In genomic region chr19:37907735-37908066, GRCh38 we compare ENCODE assay signal across 8 cellular contexts. TPM values are rescaled to one million over a fixed set of nuclear protein-coding genes. Genes with fewer than 3 reads are reported as not detected.
DNase-seq lines count a peak whose midpoint lies in the region; ATAC-seq and TF ChIP-seq lines count a peak whose summit lies in the region.

No MANE protein-coding gene starts in this region.

- H3K36me3 ChIP-seq in hepatocyte (replicated peaks; ENCODE audit: insufficient read depth, low read depth) = no peaks in the 10 kb centered on the region

- H3K36me3 Mint-ChIP-seq in T-cell = no peaks in the 10 kb centered on the region
- no peaks in the 10 kb centered on the region for H3K36me3 Mint-ChIP-seq in stimulated activated effector memory CD8-positive, alpha-beta T cell treated with anti-CD3 and anti-CD28 coated beads, Interleukin-12 subunit alpha, Interleukin-12 subunit beta, amount 100 ng/mL, for 72 hours

- H3K4me3 Mint-ChIP-seq in T-cell = peak overlapping the region; percentile 77 to 92 (median 91)
- peak overlapping the region; percentile 86 for H3K4me3 Mint-ChIP-seq in stimulated activated effector memory CD8-positive, alpha-beta T cell treated with anti-CD3 and anti-CD28 coated beads, Interleukin-12 subunit alpha, Interleukin-12 subunit beta, amount 100 ng/mL, for 72 hours

- DNase-seq in DMS 273 (lab: John Stamatoyannopoulos, UW; ENCODE audit: unreplicated experiment) = peak; percentile 40
- DNase-seq in DMS 273 treated with DMSO at 0.1 percent for 48 hours (lab: John Stamatoyannopoulos, UW) = no peak
- DNase-seq in T-cell = no peak
- no peak for DNase-seq in hepatocyte (ENCODE audit: low spot score)
- DNase-seq in stimulated activated effector memory CD8-positive, alpha-beta T cell treated with anti-CD3 and anti-CD28 coated beads, Interleukin-12 subunit alpha, Interleukin-12 subunit beta, amount 100 ng/mL, for 72 hours (ENCODE audit: low spot score in 2 of 2) = no peak
- DNase-seq in NCI-H187 (lab: John Stamatoyannopoulos, UW) = no peak
- no peak for DNase-seq in NCI-H1105 treated with DMSO at 0.1 percent for 48 hours (lab: John Stamatoyannopoulos, UW)

- H3K79me2 ChIP-seq in hepatocyte = peaks cover 52% of the 10 kb centered on the region

- POLR2A ChIA-PET in T-cell (lab: Charles Lee) = interaction anchor here in 1 of 2 donors (1.3 kb wide), 1 partner anchor 537 kb away, joined by 3 read pairs; the partner anchor contains the start of gene ZNF527

- H2AFZ ChIP-seq in hepatocyte = peak overlapping the region; percentile 55

- H4K20me1 ChIP-seq in hepatocyte (ENCODE audit: insufficient read depth, poor library complexity, severe bottlenecking) = no peaks in the 10 kb centered on the region

- TF ChIP-seq CTCF in hepatocyte (IDR thresholded peaks at IDR 0.05; ENCODE audit: poor library complexity) = no peak

- H3K4me2 ChIP-seq in hepatocyte = peak overlapping the region; percentile 93

- no peaks in the 10 kb centered on the region for H3K4me1 ChIP-seq in hepatocyte (ENCODE audit: insufficient read depth)

- peaks cover 38 to 43% (median 38%) of the 10 kb centered on the region in 3 donors for H3K4me1 Mint-ChIP-seq in T-cell
- H3K4me1 Mint-ChIP-seq in stimulated activated effector memory CD8-positive, alpha-beta T cell treated with anti-CD3 and anti-CD28 coated beads, Interleukin-12 subunit alpha, Interleukin-12 subunit beta, amount 100 ng/mL, for 72 hours = peaks cover 23% of the 10 kb centered on the region

- WGBS in hepatocyte (ENCODE audit: low lambda C conversion rate, missing lambda C conversion rate) = 11% methylated on average over 8 of the region's 8 CpGs

- no peaks in the 10 kb centered on the region for H3K27me3 Mint-ChIP-seq in T-cell

- H3K27ac Mint-ChIP-seq in T-cell = no peak overlapping the region
- H3K27ac Mint-ChIP-seq in stimulated activated effector memory CD8-positive, alpha-beta T cell treated with anti-CD3 and anti-CD28 coated beads, Interleukin-12 subunit alpha, Interleukin-12 subunit beta, amount 100 ng/mL, for 72 hours = no peak overlapping the region

- peak overlapping the region; percentile 61 for H3K27ac ChIP-seq in hepatocyte

- H3K9me3 ChIP-seq in hepatocyte (ENCODE audit: low read depth) = no peaks in the 10 kb centered on the region

- H3K9me2 ChIP-seq in hepatocyte (replicated peaks; ENCODE audit: insufficient read depth) = no peaks in the 10 kb centered on the region

- peak overlapping the region; percentile 71 for H3K4me3 ChIP-seq in hepatocyte

- CTCF ChIA-PET in T-cell (lab: Charles Lee) = interaction anchor here in 1 of 2 donors (0.8 to 1.4 kb wide), 2 partner anchors 129 to 428 kb away, joined by 4 read pairs; partner anchors contain the start of genes CATSPERG and ZNF573

- H3K27me3 ChIP-seq in hepatocyte = no peaks in the 10 kb centered on the region

- ATAC-seq in T-cell (replicated peaks in 1 of 4) = no peak
- ATAC-seq in stimulated activated effector memory CD8-positive, alpha-beta T cell treated with anti-CD3 and anti-CD28 coated beads, Interleukin-12 subunit alpha, Interleukin-12 subunit beta, amount 100 ng/mL, for 72 hours = no peak
- ATAC-seq in GM21367 (IDR thresholded peaks at IDR 0.05; ENCODE audit: unreplicated experiment) = no peak

- no peaks in the 10 kb centered on the region for H3K9me3 Mint-ChIP-seq in T-cell
- no peaks in the 10 kb centered on the region for H3K9me3 Mint-ChIP-seq in stimulated activated effector memory CD8-positive, alpha-beta T cell treated with anti-CD3 and anti-CD28 coated beads, Interleukin-12 subunit alpha, Interleukin-12 subunit beta, amount 100 ng/mL, for 72 hours

RNA-seq across cellular contexts. Expression of gene SIPA1L3, which starts 0.7 kb away (rescaled TPM):
- total RNA-seq in T-cell = 10 to 100 TPM; 26.2 to 40.6 (median 35.5) TPM
- 14.2 and 23.3 TPM in 2 replicates for total RNA-seq in hepatocyte
- polyA plus RNA-seq in hepatocyte = 13.7 and 15.6 TPM in 2 replicates

RNA-seq across cellular contexts. Expression of gene WDR87, which starts 1.3 kb away (rescaled TPM):
- total RNA-seq in T-cell (not detected), hepatocyte (not detected in 2 replicates)
- polyA plus RNA-seq in hepatocyte = 0.11 TPM in 1 of 2 replicates, not detected in the other
